Comparison of ENCODE assay signal across 8 cellular contexts in genomic region chr1:68229927-68230812, GRCh38. TPM values are rescaled to one million over a fixed set of nuclear protein-coding genes. Genes with fewer than 3 reads are reported as not detected.
DNase-seq lines count a peak whose midpoint lies in the region; ATAC-seq, FAIRE-seq and TF ChIP-seq lines count a peak whose summit lies in the region.

No MANE protein-coding gene starts in this region.

- DNase-seq in GM13976 (ENCODE audit: low spot score) (peak; percentile 21), RPMI7951 (ENCODE audit: low read depth) (peak; percentile 15), glomerular visceral epithelial cell (ENCODE audit: extremely low spot score) (peak; percentile 34), GM12892 (ENCODE audit: insufficient read length) (no peak), posterior vena cava (ENCODE audit: low spot score) (no peak), NCI-H2196 treated with DMSO at 0.1 percent for 48 hours (lab: John Stamatoyannopoulos, UW; ENCODE audit: unreplicated experiment) (no peak)

- H2AFZ ChIP-seq in parathyroid adenoma: peak overlapping the region; percentile 58

- peak overlapping the region; percentile 88 for H3K4me2 ChIP-seq in parathyroid adenoma (ENCODE audit: low read length)

- no peak for ATAC-seq in HG02852 (IDR thresholded peaks at IDR 0.05; ENCODE audit: unreplicated experiment)

- TF ChIP-seq POLR2A in GM12892 (IDR thresholded peaks at IDR 0.05; ENCODE audit: low read depth, low read length): no peak

- H3K9ac ChIP-seq in parathyroid adenoma: no peak overlapping the region

- no peak overlapping the region for H3K27ac ChIP-seq in parathyroid adenoma

- no peaks in the 10 kb centered on the region for H3K79me2 ChIP-seq in parathyroid adenoma

- no peaks in the 10 kb centered on the region for H3K36me3 ChIP-seq in parathyroid adenoma (ENCODE audit: control insufficient read depth, insufficient read depth, low read length)

- in situ Hi-C loops in GM13976 (cut with MboI; ENCODE audit: low sequenced_read_pairs, unreplicated experiment): no loop called here

- H3K9me3 ChIP-seq in parathyroid adenoma (ENCODE audit: control insufficient read depth, low read length): no peaks in the 10 kb centered on the region

- no peaks in the 10 kb centered on the region for H3K27me3 ChIP-seq in parathyroid adenoma (ENCODE audit: control insufficient read depth, insufficient read depth, low read length)

- H3K4me1 ChIP-seq in parathyroid adenoma: no peaks in the 10 kb centered on the region

- intact Hi-C loops in posterior vena cava (cut with DNase I): loop anchor here (2.0 to 10.0 kb wide), 3 partner anchors 89 to 105 kb away; no protein-coding TSS in a partner anchor

- no peak for FAIRE-seq in GM12892 (lab: Jason Lieb, UNC)

- peak overlapping the region; percentile 73 for H3K4me3 ChIP-seq in parathyroid adenoma (ENCODE audit: low read depth, low read length)

- TF ChIP-seq CTCF in GM13976 (IDR thresholded peaks at IDR 0.05; ENCODE audit: borderline replicate concordance, control extremely low read depth, extremely low read depth, insufficient read depth, missing control alignments) (no peak), parathyroid adenoma (IDR thresholded peaks at IDR 0.05) (no peak)

RNA-seq across cellular contexts. Expression of gene WLS, which starts 2.2 kb away (rescaled TPM):
- 51.6 and 77.6 TPM in 2 replicates for total RNA-seq in RPMI7951 (2014; rRNA removed; shearing (Covaris generic))
- polyA plus RNA-seq in GM12892 (2012; ENCODE audit: missing spikeins): not detected
- 10 to 100 TPM; 53.3 to 83.6 TPM for total RNA-seq in posterior vena cava

Comparison
In these comparisons a context has a peak if more than half of its experiments do, and no peak if none do; other contexts are left out.
1. DNase-seq: peak in GM13976 (single experiment), RPMI7951 (single experiment) and glomerular visceral epithelial cell (single experiment); none in GM12892 (single experiment), posterior vena cava (single experiment) and NCI-H2196 treated with DMSO at 0.1 percent for 48 hours (single experiment).